Comparison of ENCODE assay signal across 12 cellular contexts in genomic region chr14:35861204-35861868, GRCh38. TPM values are rescaled to one million over a fixed set of nuclear protein-coding genes. Genes with fewer than 3 reads are reported as not detected.
DNase-seq lines count a peak whose midpoint lies in the region; ATAC-seq, FAIRE-seq and TF ChIP-seq lines count a peak whose summit lies in the region.
"Had no signal": no experiment of that assay in that cellular context is flagged by ENCODE, and none has a peak within 500 bp of the region (broad histone marks: within the 10 kb centered on the region; RNA-seq: fewer than 3 reads in every experiment).

No MANE protein-coding gene starts in this region.

- H3K36me3 ChIP-seq in right atrium auricular region = peaks cover 22% of the 10 kb centered on the region
- peaks cover 0 to 3% (median 0%) of the 10 kb centered on the region in 3 donors for H3K36me3 ChIP-seq in pancreas

- intact Hi-C loops in pancreas (cut with DNase I) = no loop called here
- intact Hi-C loops in activated CD8-positive, alpha-beta T cell treated with anti-CD3 and anti-CD28 coated beads for 36 hours (cut with micrococcal nuclease) = no loop called here

- 67 to 79% methylated on average over 3 of the region's 3 CpGs for WGBS in pancreas, 2 donors

- H3K27me3 Mint-ChIP-seq in activated CD8-positive, alpha-beta T cell treated with anti-CD3 and anti-CD28 coated beads for 36 hours = no peaks in the 10 kb centered on the region

- H3K9me3 ChIP-seq in right atrium auricular region (no peaks in the 10 kb centered on the region), pancreas (no peaks in the 10 kb centered on the region)

- POLR2A ChIA-PET in activated CD8-positive, alpha-beta T cell treated with anti-CD3 and anti-CD28 coated beads for 36 hours (lab: Charles Lee) = no interaction called here

- FAIRE-seq in pancreas (lab: Jason Lieb, UNC) = no peak

- ATAC-seq in GM19035 (IDR thresholded peaks at IDR 0.05; ENCODE audit: unreplicated experiment) (peak; percentile 56), GM21737 (IDR thresholded peaks at IDR 0.05; ENCODE audit: unreplicated experiment) (peak; percentile 58), HG03378 (IDR thresholded peaks at IDR 0.05; ENCODE audit: unreplicated experiment) (peak; percentile 58), pancreas (no peak)
- ATAC-seq in activated CD8-positive, alpha-beta T cell treated with anti-CD3 and anti-CD28 coated beads for 36 hours = no peak
- ATAC-seq: esophagus mucosa had no signal

- no peaks in the 10 kb centered on the region for H3K9me3 Mint-ChIP-seq in activated CD8-positive, alpha-beta T cell treated with anti-CD3 and anti-CD28 coated beads for 36 hours

- H3K4me3 ChIP-seq in right atrium auricular region = no peak overlapping the region
- H3K4me3 ChIP-seq in pancreas = no peak overlapping the region
- H3K4me3 ChIP-seq: SK-N-MC had no signal

- TF ChIP-seq CTCF in right atrium auricular region (IDR thresholded peaks at IDR 0.05) (no peak), pancreas (IDR thresholded peaks at IDR 0.05) (no peak)
- TF ChIP-seq CTCF in activated CD8-positive, alpha-beta T cell treated with anti-CD3 and anti-CD28 coated beads for 36 hours (IDR thresholded peaks at IDR 0.05) = no peak

- H3K27me3 ChIP-seq in right atrium auricular region (no peaks in the 10 kb centered on the region), pancreas (no peaks in the 10 kb centered on the region)

- H3K27ac ChIP-seq in right atrium auricular region (peak overlapping the region; percentile 5 to 49), pancreas (no peak overlapping the region)
- H3K27ac ChIP-seq: SK-N-MC had no signal

- H3K4me1 Mint-ChIP-seq in activated CD8-positive, alpha-beta T cell treated with anti-CD3 and anti-CD28 coated beads for 36 hours (ENCODE audit: low read depth) = no peaks in the 10 kb centered on the region

- DNase-seq in right atrium auricular region (ENCODE audit: low spot score) (no peak), pancreas (no peak)
- DNase-seq in activated CD4-positive, CD25-positive, alpha-beta regulatory T cell treated with anti-CD3 and anti-CD28 coated beads, Interleukin-2, amount 50 U/mL, for 72 hours = no peak
- DNase-seq in activated CD8-positive, alpha-beta T cell treated with anti-CD3 and anti-CD28 coated beads for 36 hours = no peak
- DNase-seq: activated CD4-positive, alpha-beta T cell treated with anti-CD3 and anti-CD28 coated beads for 48 hours; activated effector memory CD4-positive, alpha-beta T cell treated with anti-CD3 and anti-CD28 coated beads, Interleukin-2, amount 50 U/mL, for 16 hours; NCI-H524 treated with DMSO at 0.1 percent for 48 hours had no signal

- H3K4me1 ChIP-seq in right atrium auricular region = peaks cover 0 to 10% of the 10 kb centered on the region in 2 donors
- no peaks in the 10 kb centered on the region for H3K4me1 ChIP-seq in pancreas

- H3K27ac Mint-ChIP-seq in activated CD8-positive, alpha-beta T cell treated with anti-CD3 and anti-CD28 coated beads for 36 hours = no peak overlapping the region

- no peak overlapping the region for H3K4me3 Mint-ChIP-seq in activated CD8-positive, alpha-beta T cell treated with anti-CD3 and anti-CD28 coated beads for 36 hours

- CTCF ChIA-PET in activated CD8-positive, alpha-beta T cell treated with anti-CD3 and anti-CD28 coated beads for 36 hours (lab: Charles Lee) = no interaction called here

- peaks cover 12% of the 10 kb centered on the region for H3K36me3 Mint-ChIP-seq in activated CD8-positive, alpha-beta T cell treated with anti-CD3 and anti-CD28 coated beads for 36 hours (ENCODE audit: low read depth)

RNA-seq across cellular contexts. Expression of gene BRMS1L, which starts 35.2 kb away (rescaled TPM):
- total RNA-seq in right atrium auricular region = 10 to 100 TPM in 1 of 2 donors, 1 to 10 TPM in 1; 5.5 to 10.2 TPM
- total RNA-seq in pancreas = 1 to 10 TPM; 1.5 to 3.7 (median 2.0) TPM
- 1 to 10 TPM; 1.5 to 3.8 TPM for polyA plus RNA-seq in pancreas
- total RNA-seq in activated CD8-positive, alpha-beta T cell treated with anti-CD3 and anti-CD28 coated beads for 36 hours = 1 to 10 TPM; 4.3 to 5.5 TPM

RNA-seq across cellular contexts. Expression of gene RALGAPA1, which starts 52.2 kb away (rescaled TPM):
- 10 to 100 TPM; 26.9 to 29.6 TPM for total RNA-seq in right atrium auricular region
- 10 to 100 TPM; 27.0 to 35.4 (median 29.5) TPM for total RNA-seq in pancreas
- 10 to 100 TPM; 16.0 to 19.7 TPM for polyA plus RNA-seq in pancreas
- 10 to 100 TPM; 23.7 to 26.5 TPM for total RNA-seq in activated CD8-positive, alpha-beta T cell treated with anti-CD3 and anti-CD28 coated beads for 36 hours

Comparison
In these comparisons a context has a peak if more than half of its experiments do, and no peak if none do; other contexts are left out.
1. ATAC-seq: peak in GM19035 (single experiment), GM21737 (single experiment) and HG03378 (single experiment); none in pancreas (0 of 4) and activated CD8-positive, alpha-beta T cell treated with anti-CD3 and anti-CD28 coated beads for 36 hours (single experiment).
2. H3K27ac ChIP-seq: peak in right atrium auricular region (2 of 2); none in pancreas (0 of 4).